In genomic region chr7:4631021-4631663, GRCh38 we compare ENCODE assay signal across 11 cellular contexts. TPM values are rescaled to one million over a fixed set of nuclear protein-coding genes. Genes with fewer than 3 reads are reported as not detected.
DNase-seq lines count a peak whose midpoint lies in the region; ATAC-seq, FAIRE-seq and TF ChIP-seq lines count a peak whose summit lies in the region.
"Had no signal": no experiment of that assay in that cellular context is flagged by ENCODE, and none has a peak within 500 bp of the region (broad histone marks: within the 10 kb centered on the region; RNA-seq: fewer than 3 reads in every experiment).

No MANE protein-coding gene starts in this region.

- H3K4me3 ChIP-seq in AG04450 (ENCODE audit: low read depth, low read length) (peak overlapping the region; percentile 57), WERI-Rb-1 (ENCODE audit: low read depth, low read length) (no peak overlapping the region), gastroesophageal sphincter (peak overlapping the region in 1 of 2 donors; percentile 34), psoas muscle (no peak overlapping the region), foreskin fibroblast (ENCODE audit: low read depth in 1 of 2, low read length in 2 of 2) (peak overlapping the region in 1 of 2 donors; percentile 61), small intestine (ENCODE audit: low read depth in 1 of 2, low read length in 2 of 2) (no peak overlapping the region)

- no peak for TF ChIP-seq POLR2A in gastroesophageal sphincter (IDR thresholded peaks at IDR 0.05)

- H3K27ac ChIP-seq in AG04450 (ENCODE audit: low read depth, low read length), result no peak overlapping the region
- peak overlapping the region; percentile 19; the same call in 1 of the 2 replicates for H3K27ac ChIP-seq in WERI-Rb-1
- peak overlapping the region in 3 of 4 donors; percentile 65 to 84 (median 74) for H3K27ac ChIP-seq in gastroesophageal sphincter
- H3K27ac ChIP-seq in psoas muscle, result peak overlapping the region; percentile 68
- no peak overlapping the region for H3K27ac ChIP-seq in small intestine (ENCODE audit: low read depth in 1 of 2, low read length in 1 of 2)

- H3K4me1 ChIP-seq in gastroesophageal sphincter (peaks cover 0 to 16% (median 9%) of the 10 kb centered on the region in 3 donors), psoas muscle (no peaks in the 10 kb centered on the region), small intestine (ENCODE audit: control insufficient read depth in 2 of 2, insufficient read depth in 1 of 2, low read depth in 1 of 2, low read length in 1 of 2) (peaks cover 0 to 5% of the 10 kb centered on the region in 2 donors)

- H3K27me3 ChIP-seq in AG04450 (ENCODE audit: control insufficient read depth, insufficient read depth, low read length) (peaks cover 7% of the 10 kb centered on the region), WERI-Rb-1 (ENCODE audit: insufficient read depth, low read depth, severe bottlenecking) (no peaks in the 10 kb centered on the region), gastroesophageal sphincter (peaks cover 4% of the 10 kb centered on the region), psoas muscle (ENCODE audit: insufficient read depth in 3 of 3, low read length in 2 of 3) (no peaks in the 10 kb centered on the region), small intestine (ENCODE audit: control insufficient read depth in 2 of 2, insufficient read depth in 2 of 2, low read length in 2 of 2) (no peaks in the 10 kb centered on the region)
- H3K27me3 ChIP-seq: MG63, upper lobe of left lung had no signal

- POLR2A ChIA-PET in AG04450 (lab: Yijun Ruan, JAX), result interaction anchor here (0.6 to 1.3 kb wide), 3 partner anchors 18 to 144 kb away, joined by 5 to 7 read pairs (median 7); partner anchors contain the start of gene AP5Z1

- TF ChIP-seq EP300 in gastroesophageal sphincter (IDR thresholded peaks at IDR 0.05), result no peak

- CTCF ChIA-PET in AG04450 (lab: Charles Lee), result interaction anchor here (0.7 to 2.6 kb wide), 11 partner anchors 11 to 1767 kb away, joined by 3 to 63 read pairs (median 4); partner anchors contain the start of gene RADIL

- TF ChIP-seq CTCF in AG04450 (IDR thresholded peaks at IDR 0.05; ENCODE audit: low read depth, low read length) (no peak), WERI-Rb-1 (IDR thresholded peaks at IDR 0.05; ENCODE audit: low read depth, low read length) (no peak), gastroesophageal sphincter (IDR thresholded peaks at IDR 0.05) (no peak), psoas muscle (IDR thresholded peaks at IDR 0.05) (no peak), foreskin fibroblast (IDR thresholded peaks at IDR 0.05; ENCODE audit: low read depth, low read length) (no peak)

- 58 to 100% methylated on average over 1 to 6 of the region's 20 CpGs for whole genome bisulfite sequencing in gastroesophageal sphincter (ENCODE audit: low coverage in 1 of 2), 2 donors
- WGBS in psoas muscle, 3 donors, result 65 to 73% (median 70%) methylated on average over 20 of the region's 20 CpGs
- 55 to 74% (median 57%) methylated on average over 20 of the region's 20 CpGs for WGBS in small intestine, 3 donors

- no peaks in the 10 kb centered on the region for H3K36me3 ChIP-seq in WERI-Rb-1
- no peaks in the 10 kb centered on the region for H3K36me3 ChIP-seq in gastroesophageal sphincter
- H3K36me3 ChIP-seq in psoas muscle (ENCODE audit: insufficient read depth in 1 of 2, low read depth in 1 of 2), result no peaks in the 10 kb centered on the region
- no peaks in the 10 kb centered on the region for H3K36me3 ChIP-seq in small intestine (ENCODE audit: control insufficient read depth in 2 of 2, insufficient read depth in 2 of 2, low read length in 2 of 2)
- H3K36me3 ChIP-seq: MG63, upper lobe of left lung had no signal

- intact Hi-C loops in psoas muscle (cut with DNase I), result loop anchor here in 1 of 2 donors (1.0 kb wide), 1 partner anchor 20 kb away; no protein-coding TSS in a partner anchor

- ATAC-seq in gastroesophageal sphincter (no peak), psoas muscle (no peak)

- no peaks in the 10 kb centered on the region for H3K9me3 ChIP-seq in AG04450 (ENCODE audit: control insufficient read depth, insufficient read depth, low read length)
- H3K9me3 ChIP-seq in WERI-Rb-1 (ENCODE audit: severe bottlenecking), result no peaks in the 10 kb centered on the region
- H3K9me3 ChIP-seq in gastroesophageal sphincter, result no peaks in the 10 kb centered on the region
- H3K9me3 ChIP-seq in psoas muscle, result no peaks in the 10 kb centered on the region
- H3K9me3 ChIP-seq in small intestine (ENCODE audit: control insufficient read depth, low read depth), result no peaks in the 10 kb centered on the region
- H3K9me3 ChIP-seq: MG63, upper lobe of left lung had no signal

- no peak for FAIRE-seq in small intestine (lab: Jason Lieb, UNC)

- DNase-seq in AG04450 (ENCODE audit: low read depth, low spot score), result no peak
- DNase-seq in WERI-Rb-1, result no peak
- no peak for DNase-seq in psoas muscle
- no peak for DNase-seq in AG08396 (ENCODE audit: low spot score)
- DNase-seq in foreskin fibroblast, result no peak
- DNase-seq in activated naive CD4-positive, alpha-beta T cell (lab: John Stamatoyannopoulos, UW), result no peak
- DNase-seq in small intestine, result no peak
- DNase-seq: activated naive CD8-positive, alpha-beta T cell treated with anti-CD3 and anti-CD28 coated beads, Interleukin-2, amount 10 ng/mL, durations not matched to agents 7 days and 5 days had no signal

RNA-seq across cellular contexts. Expression of gene FOXK1, which starts 51.0 kb away (rescaled TPM):
- polyA plus RNA-seq in AG04450 (2011; rRNA removed) (3.4 and 4.7 TPM in 2 replicates), psoas muscle (1 to 10 TPM; 4.2 to 8.5 (median 8.3) TPM), small intestine (10 to 100 TPM in 1 of 3 donors, 1 to 10 TPM in 2; 1.4 to 10.5 (median 2.0) TPM)
- polyA minus RNA-seq in AG04450 (2011; rRNA and poly(A)+ RNA removed), result 13.2 and 14.5 TPM in 2 replicates
- total RNA-seq in gastroesophageal sphincter (10 to 100 TPM; 28.5 to 45.2 (median 30.0) TPM), psoas muscle (10 to 100 TPM; 16.8 to 26.4 (median 21.5) TPM)

Comparison
In these comparisons a context has a peak if more than half of its experiments do, and no peak if none do; other contexts are left out.
1. H3K27ac ChIP-seq: peak in WERI-Rb-1 (single experiment), gastroesophageal sphincter (3 of 4) and psoas muscle (single experiment); none in AG04450 (single experiment) and small intestine (0 of 2).